10 cellular contexts compared by ENCODE assay signal in genomic region chr1:89844860-89845259, GRCh38.
DNase-seq lines count a peak whose midpoint lies in the region; ATAC-seq lines count a peak whose summit lies in the region.
"Had no signal": no experiment of that assay in that cellular context is flagged by ENCODE, and none has a peak within 500 bp of the region (broad histone marks: within the 10 kb centered on the region; RNA-seq: fewer than 3 reads in every experiment).

No MANE protein-coding gene starts in this region.

- H3K36me3 Mint-ChIP-seq in T-helper 1 cell treated with Interleukin-12 subunit alpha and Interleukin-12 subunit beta and Interleukin-4 antibody, amounts not matched to agents 30 μg/mL and 1 μg/mL, for 36 hours (ENCODE audit: low read depth): peaks cover 13% of the 10 kb centered on the region
- peaks cover 2% of the 10 kb centered on the region for H3K36me3 Mint-ChIP-seq in effector memory CD8-positive, alpha-beta T cell (ENCODE audit: insufficient read depth)
- H3K36me3 Mint-ChIP-seq in stimulated activated effector memory CD8-positive, alpha-beta T cell treated with anti-CD3 and anti-CD28 coated beads, Interleukin-12 subunit alpha, Interleukin-12 subunit beta, amount 100 ng/mL, for 72 hours: peaks cover 9% of the 10 kb centered on the region

- peak; percentile 30 to 36 for ATAC-seq in activated CD4-positive, CD25-positive, alpha-beta regulatory T cell treated with anti-CD3 and anti-CD28 coated beads, Interleukin-2, amount 50 U/mL, for 24 hours
- ATAC-seq in effector memory CD8-positive, alpha-beta T cell (replicated peaks): no peak
- no peak for ATAC-seq in stimulated activated effector memory CD8-positive, alpha-beta T cell treated with anti-CD3 and anti-CD28 coated beads, Interleukin-12 subunit alpha, Interleukin-12 subunit beta, amount 100 ng/mL, for 72 hours

- H3K4me3 Mint-ChIP-seq in T-helper 1 cell treated with Interleukin-12 subunit alpha and Interleukin-12 subunit beta and Interleukin-4 antibody, amounts not matched to agents 30 μg/mL and 1 μg/mL, for 36 hours: peak overlapping the region; percentile 95
- peak overlapping the region; percentile 94 to 97 for H3K4me3 Mint-ChIP-seq in effector memory CD8-positive, alpha-beta T cell
- H3K4me3 Mint-ChIP-seq in stimulated activated effector memory CD8-positive, alpha-beta T cell treated with anti-CD3 and anti-CD28 coated beads, Interleukin-12 subunit alpha, Interleukin-12 subunit beta, amount 100 ng/mL, for 72 hours: peak overlapping the region; percentile 89

- H3K4me1 Mint-ChIP-seq in T-helper 1 cell treated with Interleukin-12 subunit alpha and Interleukin-12 subunit beta and Interleukin-4 antibody, amounts not matched to agents 30 μg/mL and 1 μg/mL, for 36 hours (ENCODE audit: low read depth): peaks cover 40% of the 10 kb centered on the region
- H3K4me1 Mint-ChIP-seq in effector memory CD8-positive, alpha-beta T cell (ENCODE audit: low read depth in 2 of 2): peaks cover 26 to 40% of the 10 kb centered on the region in 2 donors
- H3K4me1 Mint-ChIP-seq in stimulated activated effector memory CD8-positive, alpha-beta T cell treated with anti-CD3 and anti-CD28 coated beads, Interleukin-12 subunit alpha, Interleukin-12 subunit beta, amount 100 ng/mL, for 72 hours: peaks cover 36% of the 10 kb centered on the region

- DNase-seq in activated CD4-positive, CD25-positive, alpha-beta regulatory T cell treated with anti-CD3 and anti-CD28 coated beads, Interleukin-2, amount 50 U/mL, for 72 hours: no peak
- no peak for DNase-seq in effector memory CD8-positive, alpha-beta T cell
- DNase-seq in stimulated activated effector memory CD8-positive, alpha-beta T cell treated with anti-CD3 and anti-CD28 coated beads, Interleukin-12 subunit alpha, Interleukin-12 subunit beta, amount 100 ng/mL, for 72 hours (ENCODE audit: low spot score in 2 of 2): no peak
- DNase-seq in NCI-H748 (lab: John Stamatoyannopoulos, UW; ENCODE audit: unreplicated experiment): no peak
- no peak for DNase-seq in GDM1 (lab: John Stamatoyannopoulos, UW)
- DNase-seq in NCI-H82 (lab: John Stamatoyannopoulos, UW): no peak
- DNase-seq: NCI-H1105, occipital lobe had no signal

- no peaks in the 10 kb centered on the region for H3K27me3 Mint-ChIP-seq in T-helper 1 cell treated with Interleukin-12 subunit alpha and Interleukin-12 subunit beta and Interleukin-4 antibody, amounts not matched to agents 30 μg/mL and 1 μg/mL, for 36 hours (ENCODE audit: low read depth)
- H3K27me3 Mint-ChIP-seq in effector memory CD8-positive, alpha-beta T cell: no peaks in the 10 kb centered on the region

- H3K9me3 Mint-ChIP-seq in T-helper 1 cell treated with Interleukin-12 subunit alpha and Interleukin-12 subunit beta and Interleukin-4 antibody, amounts not matched to agents 30 μg/mL and 1 μg/mL, for 36 hours: no peaks in the 10 kb centered on the region
- H3K9me3 Mint-ChIP-seq in effector memory CD8-positive, alpha-beta T cell: no peaks in the 10 kb centered on the region
- H3K9me3 Mint-ChIP-seq in stimulated activated effector memory CD8-positive, alpha-beta T cell treated with anti-CD3 and anti-CD28 coated beads, Interleukin-12 subunit alpha, Interleukin-12 subunit beta, amount 100 ng/mL, for 72 hours: no peaks in the 10 kb centered on the region

- H3K27ac Mint-ChIP-seq in T-helper 1 cell treated with Interleukin-12 subunit alpha and Interleukin-12 subunit beta and Interleukin-4 antibody, amounts not matched to agents 30 μg/mL and 1 μg/mL, for 36 hours: peak overlapping the region; percentile 94
- H3K27ac Mint-ChIP-seq in effector memory CD8-positive, alpha-beta T cell: peak overlapping the region; percentile 91 to 94
- peak overlapping the region; percentile 92 for H3K27ac Mint-ChIP-seq in stimulated activated effector memory CD8-positive, alpha-beta T cell treated with anti-CD3 and anti-CD28 coated beads, Interleukin-12 subunit alpha, Interleukin-12 subunit beta, amount 100 ng/mL, for 72 hours

Comparison
In these comparisons a context has a peak if more than half of its experiments do, and no peak if none do; other contexts are left out.
1. ATAC-seq: peak in activated CD4-positive, CD25-positive, alpha-beta regulatory T cell treated with anti-CD3 and anti-CD28 coated beads, Interleukin-2, amount 50 U/mL, for 24 hours (2 of 2); none in effector memory CD8-positive, alpha-beta T cell (single experiment) and stimulated activated effector memory CD8-positive, alpha-beta T cell treated with anti-CD3 and anti-CD28 coated beads, Interleukin-12 subunit alpha, Interleukin-12 subunit beta, amount 100 ng/mL, for 72 hours (single experiment).
2. Peak in every context shown above with its lines, with median percentiles within 50 percentile points of each other: H3K27ac Mint-ChIP-seq and H3K4me3 Mint-ChIP-seq.